In genomic region chr12:13195244-13195643, GRCh38 we compare ENCODE assay signal across 12 cellular contexts. TPM values are rescaled to one million over a fixed set of nuclear protein-coding genes. Genes with fewer than 3 reads are reported as not detected.
DNase-seq lines count a peak whose midpoint lies in the region; ATAC-seq and TF ChIP-seq lines count a peak whose summit lies in the region.
"Had no signal": no experiment of that assay in that cellular context is flagged by ENCODE, and none has a peak within 500 bp of the region (broad histone marks: within the 10 kb centered on the region; RNA-seq: fewer than 3 reads in every experiment).

No MANE protein-coding gene starts in this region.

- intact Hi-C loops in Caco-2 (cut with micrococcal nuclease; ENCODE audit: unreplicated experiment), result no loop called here
- intact Hi-C loops in PC-9 (cut with micrococcal nuclease; ENCODE audit: unreplicated experiment), result no loop called here
- intact Hi-C loops in gastrocnemius medialis (cut with DNase I; ENCODE audit: low total_unique reads), result loop anchor here (10.0 kb wide), 1 partner anchor 50 kb away; no protein-coding TSS in a partner anchor

- H3K27me3 ChIP-seq in Caco-2 (replicated peaks; ENCODE audit: control insufficient read depth, insufficient read depth, low read length) (no peaks in the 10 kb centered on the region), PC-9 (ENCODE audit: insufficient read depth, low read depth) (no peaks in the 10 kb centered on the region), gastrocnemius medialis (peaks cover 0 to 4% (median 2%) of the 10 kb centered on the region in 3 donors)

- in situ Hi-C loops in gastrocnemius medialis (cut with MboI; ENCODE audit: low sequenced_read_pairs in 4 of 4), result no loop called here

- H3F3A ChIP-seq in PC-9 (ENCODE audit: insufficient read depth, low read depth), result peaks cover 45% of the 10 kb centered on the region

- H2AFZ ChIP-seq in PC-9, result no peak overlapping the region

- H3K4me3 Mint-ChIP-seq in Caco-2 (ENCODE audit: unreplicated experiment), result no peak overlapping the region
- H3K4me3 Mint-ChIP-seq: WTC11 had no signal

- DNase-seq in Caco-2 (no peak), PC-9 (no peak), gastrocnemius medialis (no peak), COLO829 (ENCODE audit: low spot score) (no peak), SW 1271 (lab: John Stamatoyannopoulos, UW) (no peak)
- DNase-seq in stimulated activated CD4-positive, alpha-beta T cell treated with anti-CD3 and anti-CD28 coated beads, Interleukin-2, amount 100 ng/mL, for 48 hours, result no peak
- DNase-seq: activated effector memory CD4-positive, alpha-beta T cell treated with anti-CD3 and anti-CD28 coated beads, Interleukin-2, amount 50 U/mL, for 16 hours had no signal

- POLR2A ChIA-PET in Caco-2 (lab: Charles Lee) (interaction anchor here (0.6 to 1.0 kb wide), 2 partner anchors 23 to 94 kb away, joined by 3 read pairs; no protein-coding TSS in a partner anchor), PC-9 (lab: Charles Lee; ENCODE audit: unreplicated experiment) (interaction anchor here (0.7 to 2.1 kb wide), 3 partner anchors 16 to 60 kb away, joined by 3 to 138 read pairs (median 48); no protein-coding TSS in a partner anchor)

- TF ChIP-seq CTCF in Caco-2 (IDR thresholded peaks at IDR 0.05; ENCODE audit: insufficient read depth in 1 of 2, low read depth in 1 of 2, low read length in 1 of 2, severe bottlenecking in 1 of 2, unreplicated experiment in 1 of 2) (no peak), PC-9 (conservative IDR thresholded peaks at IDR 0.05) (no peak), gastrocnemius medialis (IDR thresholded peaks at IDR 0.05 in 4 of 5, conservative IDR thresholded peaks at IDR 0.05 in 1 of 5) (no peak)

- no peaks in the 10 kb centered on the region for H3K27me3 Mint-ChIP-seq in Caco-2 (ENCODE audit: insufficient read depth, unreplicated experiment)

- H3K36me3 ChIP-seq in Caco-2 (ENCODE audit: control insufficient read depth, insufficient read depth, low read length), result no peaks in the 10 kb centered on the region
- H3K36me3 ChIP-seq in PC-9 (ENCODE audit: low read depth), result peaks cover 30% of the 10 kb centered on the region
- no peaks in the 10 kb centered on the region for H3K36me3 ChIP-seq in gastrocnemius medialis
- H3K36me3 ChIP-seq: HAP-1 had no signal

- H4K20me1 ChIP-seq in PC-9 (ENCODE audit: insufficient read depth), result peaks cover 27% of the 10 kb centered on the region

- peaks cover 5% of the 10 kb centered on the region for H3K36me3 Mint-ChIP-seq in Caco-2 (ENCODE audit: insufficient read depth, unreplicated experiment)
- H3K36me3 Mint-ChIP-seq: WTC11 had no signal

- H3K27ac Mint-ChIP-seq in Caco-2 (ENCODE audit: unreplicated experiment), result peak overlapping the region; percentile 28
- H3K27ac Mint-ChIP-seq: WTC11 had no signal

- H3K4me3 ChIP-seq in Caco-2 (ENCODE audit: low read depth, low read length) (no peak overlapping the region), PC-9 (no peak overlapping the region), gastrocnemius medialis (no peak overlapping the region)
- H3K4me3 ChIP-seq: HAP-1 had no signal

- H3K79me2 ChIP-seq in PC-9 (ENCODE audit: low read depth), result peaks cover 36% of the 10 kb centered on the region

- H3K9me3 ChIP-seq in Caco-2 (no peaks in the 10 kb centered on the region), PC-9 (ENCODE audit: insufficient read depth, low read depth) (no peaks in the 10 kb centered on the region), gastrocnemius medialis (no peaks in the 10 kb centered on the region)
- H3K9me3 ChIP-seq: HAP-1 had no signal

- H3K4me1 Mint-ChIP-seq in Caco-2 (ENCODE audit: low read depth, unreplicated experiment), result peaks cover 43% of the 10 kb centered on the region

- no TSS peak for BruUV-seq in Caco-2 (replicated peaks; lab: Mats Ljungman, UMichigan)
- BruUV-seq in PC-9 (replicated peaks; lab: Mats Ljungman, UMichigan), result no TSS peak

- peak overlapping the region; percentile 99 for H3K27ac ChIP-seq in PC-9
- H3K27ac ChIP-seq in gastrocnemius medialis, result peak overlapping the region in 3 of 4 donors; percentile 73 to 85 (median 77)
- H3K27ac ChIP-seq: KMS-11 had no signal

- CTCF ChIA-PET in Caco-2 (lab: Charles Lee), result interaction anchor here (0.6 to 1.5 kb wide), 7 partner anchors 8 to 94 kb away, joined by 3 to 14 read pairs (median 3); no protein-coding TSS in a partner anchor
- CTCF ChIA-PET in PC-9 (lab: Charles Lee), result interaction anchor here (0.6 kb wide), 1 partner anchor 1236 kb away, joined by 3 read pairs; no protein-coding TSS in a partner anchor

- no peaks in the 10 kb centered on the region for H3K9me3 Mint-ChIP-seq in Caco-2 (ENCODE audit: unreplicated experiment)
- H3K9me3 Mint-ChIP-seq: WTC11 had no signal

- H3K9me2 ChIP-seq in PC-9 (ENCODE audit: insufficient read depth), result no peaks in the 10 kb centered on the region

- H3K4me1 ChIP-seq in Caco-2 (peaks cover 47% of the 10 kb centered on the region), PC-9 (replicated peaks; ENCODE audit: insufficient read depth) (peaks cover 55% of the 10 kb centered on the region), gastrocnemius medialis (peaks cover 6 to 28% of the 10 kb centered on the region in 2 donors)

- H3K4me2 ChIP-seq in PC-9, result peak overlapping the region; percentile 72
- H3K4me2 ChIP-seq: KMS-11 had no signal

- ATAC-seq in esophagus mucosa (peak; percentile 21), gastrocnemius medialis (no peak), GM18907 (IDR thresholded peaks at IDR 0.05; ENCODE audit: unreplicated experiment) (no peak)

- TF ChIP-seq POLR2A in gastrocnemius medialis (IDR thresholded peaks at IDR 0.05), result no peak

RNA-seq across cellular contexts. Expression of gene EMP1, which starts 1.3 kb away (rescaled TPM):
- total RNA-seq in Caco-2 (2022), result 6.6 and 10.2 TPM in 2 replicates
- total RNA-seq in PC-9 (2021), result 542 and 909 TPM in 2 replicates
- 1,972 TPM for total RNA-seq in esophagus mucosa
- 100 to 1,000 TPM in 1 of 4 donors, 10 to 100 TPM in 3; 33.5 to 111 (median 73.6) TPM for total RNA-seq in gastrocnemius medialis
